Comparison of ENCODE assay signal across 8 cellular contexts in the genomic region with DNA sequence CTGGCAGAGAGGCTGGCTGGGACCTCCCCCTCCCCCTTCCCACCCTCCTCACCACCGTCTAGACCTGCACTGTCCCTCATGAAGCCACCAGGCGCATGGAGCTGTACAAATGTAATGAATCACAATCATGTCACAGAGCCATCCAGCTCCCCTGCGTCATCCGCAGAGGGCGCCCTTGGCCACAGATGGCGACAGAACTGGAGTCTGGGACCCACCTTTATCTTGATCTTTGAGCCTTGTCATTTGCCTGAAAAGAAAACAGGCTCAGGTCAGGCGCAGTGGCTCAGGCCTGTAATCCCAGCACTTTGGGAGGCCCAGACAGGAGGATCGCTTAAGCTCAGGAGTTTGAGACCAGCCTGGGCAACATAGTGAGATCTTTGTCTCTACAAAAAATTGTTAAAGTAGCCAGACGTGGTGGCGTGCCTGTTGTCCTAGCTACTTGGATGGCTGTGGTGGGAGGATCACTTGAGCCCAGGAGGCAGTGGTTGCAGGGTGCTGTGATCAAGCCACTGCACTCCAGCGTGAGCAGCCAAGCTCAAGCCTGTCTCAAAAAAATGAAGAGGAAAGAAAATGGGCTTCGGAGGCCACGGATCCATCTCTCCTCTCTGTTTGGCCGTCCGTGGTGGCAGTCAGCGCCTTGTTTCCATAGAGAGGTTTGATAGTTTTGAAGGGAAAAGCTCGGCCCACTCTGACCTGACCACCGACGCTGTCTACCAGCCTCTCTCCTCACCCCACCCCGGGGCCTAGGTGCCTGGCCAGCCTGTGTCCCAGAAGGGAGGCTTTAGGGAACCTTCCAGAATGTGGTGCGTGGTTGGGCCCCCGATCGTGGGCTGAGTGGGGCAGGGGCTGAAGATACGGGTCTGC. TPM values are rescaled to one million over a fixed set of nuclear protein-coding genes. Genes with fewer than 3 reads are reported as not detected.
DNase-seq lines count a peak whose midpoint lies in the region; ATAC-seq and TF ChIP-seq lines count a peak whose summit lies in the region.

No MANE protein-coding gene starts in this region.

- H3K9me3 ChIP-seq in cardiac muscle cell (ENCODE audit: low read depth) (no peaks in the 10 kb centered on the region), testis (no peaks in the 10 kb centered on the region)

- no peak for TF ChIP-seq POLR2A in testis (IDR thresholded peaks at IDR 0.05)

- no peaks in the 10 kb centered on the region for H3K27me3 ChIP-seq in cardiac muscle cell
- H3K27me3 ChIP-seq in testis: no peaks in the 10 kb centered on the region

- H3K27ac ChIP-seq in cardiac muscle cell (no peak overlapping the region), testis (no peak overlapping the region)

- H3K4me3 ChIP-seq in cardiac muscle cell: no peak overlapping the region
- no peak overlapping the region for H3K4me3 ChIP-seq in Jurkat, Clone E6-1 (ENCODE audit: low read length)
- H3K4me3 ChIP-seq in testis: no peak overlapping the region

- WGBS in testis, 2 donors: 88 to 92% methylated on average over 19 to 24 of the region's 24 CpGs

- intact Hi-C loops in Right ventricle myocardium inferior (cut with DNase I): no loop called here
- intact Hi-C loops in testis (cut with DNase I; ENCODE audit: low total_unique reads): no loop called here

- H3K36me3 ChIP-seq in cardiac muscle cell (no peaks in the 10 kb centered on the region), testis (ENCODE audit: low read depth, missing control alignments) (no peaks in the 10 kb centered on the region)

- peak in 1 of 2 donors; percentile 38 for DNase-seq in cardiac muscle cell (ENCODE audit: low read depth in 1 of 2, low spot score in 1 of 2)
- DNase-seq in Right ventricle myocardium inferior (ENCODE audit: missing footprints): no peak
- DNase-seq in Jurkat, Clone E6-1 (ENCODE audit: low read depth, low spot score): peak; percentile 73
- DNase-seq in RPMI7951 (ENCODE audit: low read depth): peak; percentile 51
- peak; percentile 57 for DNase-seq in dermis blood vessel endothelial cell
- peak; percentile 31 to 48 for DNase-seq in stimulated activated CD4-positive, alpha-beta T cell treated with anti-CD3 and anti-CD28 coated beads, Interleukin-15, amount 100 ng/mL, for 48 hours (ENCODE audit: low read depth in 2 of 2)
- DNase-seq in testis: no peak

- ATAC-seq in Right ventricle myocardium inferior (no peak), GM19397 (IDR thresholded peaks at IDR 0.05; ENCODE audit: unreplicated experiment) (no peak)

- H3K4me1 ChIP-seq in cardiac muscle cell (ENCODE audit: low read depth): peaks cover 10% of the 10 kb centered on the region
- H3K4me1 ChIP-seq in testis: peaks cover 17% of the 10 kb centered on the region

- TF ChIP-seq CTCF in cardiac muscle cell (IDR thresholded peaks at IDR 0.05; ENCODE audit: low read depth, low read length) (peak; percentile 22), testis (IDR thresholded peaks at IDR 0.05) (no peak)

RNA-seq across cellular contexts. Expression of a gene that starts 6.2 kb away (rescaled TPM):
- 7.9 and 10.3 TPM in 2 replicates for total RNA-seq in cardiac muscle cell
- 6.4 and 12.3 TPM in 2 replicates for polyA plus RNA-seq in cardiac muscle cell
- 5.5 TPM for total RNA-seq in Right ventricle myocardium inferior
- polyA plus RNA-seq in Jurkat, Clone E6-1 (2012; ENCODE audit: insufficient read depth, insufficient read length): 18.6 TPM
- total RNA-seq in RPMI7951 (2014; rRNA removed; shearing (Covaris generic)): 4.1 and 5.9 TPM in 2 replicates
- 1.3 and 1.9 TPM in 2 replicates for total RNA-seq in dermis blood vessel endothelial cell
- total RNA-seq in testis: 10 to 100 TPM; 19.1 to 50.6 TPM
- 21.3 TPM for polyA plus RNA-seq in testis (ENCODE audit: insufficient read depth, low read depth, low replicate concordance)

RNA-seq across cellular contexts. Expression of a gene that starts 18.4 kb away (rescaled TPM):
- total RNA-seq in cardiac muscle cell (64.4 and 83.1 TPM in 2 replicates), Right ventricle myocardium inferior (22.5 TPM), dermis blood vessel endothelial cell (48.8 and 58.4 TPM in 2 replicates), testis (10 to 100 TPM; 46.6 to 57.0 TPM)
- polyA plus RNA-seq in cardiac muscle cell (49.9 and 54.9 TPM in 2 replicates), testis (ENCODE audit: insufficient read depth, low read depth, low replicate concordance) (23.7 TPM)
- polyA plus RNA-seq in Jurkat, Clone E6-1 (2012; ENCODE audit: insufficient read depth, insufficient read length): 50.7 TPM
- total RNA-seq in RPMI7951 (2014; rRNA removed; shearing (Covaris generic)): 47.6 and 73.5 TPM in 2 replicates

RNA-seq across cellular contexts. Expression of a gene that starts 26.7 kb away (rescaled TPM):
- total RNA-seq in cardiac muscle cell (21.5 and 22.4 TPM in 2 replicates), Right ventricle myocardium inferior (10.0 TPM), dermis blood vessel endothelial cell (18.5 and 19.5 TPM in 2 replicates), testis (10 to 100 TPM; 52.5 to 56.7 TPM)
- polyA plus RNA-seq in cardiac muscle cell (22.8 and 25.9 TPM in 2 replicates), testis (ENCODE audit: insufficient read depth, low read depth, low replicate concordance) (98.3 TPM)
- polyA plus RNA-seq in Jurkat, Clone E6-1 (2012; ENCODE audit: insufficient read depth, insufficient read length): 27.3 TPM
- 44.7 and 58.5 TPM in 2 replicates for total RNA-seq in RPMI7951 (2014; rRNA removed; shearing (Covaris generic))

RNA-seq across cellular contexts. Expression of a gene that starts 38.6 kb away (rescaled TPM):
- total RNA-seq in cardiac muscle cell: 5.4 and 6.6 TPM in 2 replicates
- 8.1 and 8.4 TPM in 2 replicates for polyA plus RNA-seq in cardiac muscle cell
- 6.0 TPM for total RNA-seq in Right ventricle myocardium inferior
- polyA plus RNA-seq in Jurkat, Clone E6-1 (2012; ENCODE audit: insufficient read depth, insufficient read length): 22.1 TPM
- 13.7 and 16.2 TPM in 2 replicates for total RNA-seq in RPMI7951 (2014; rRNA removed; shearing (Covaris generic))
- total RNA-seq in dermis blood vessel endothelial cell: 14.1 and 14.8 TPM in 2 replicates
- total RNA-seq in testis: 10 to 100 TPM; 66.4 to 85.3 TPM
- 184 TPM for polyA plus RNA-seq in testis (ENCODE audit: insufficient read depth, low read depth, low replicate concordance)

Comparison
In these comparisons a context has a peak if more than half of its experiments do, and no peak if none do; other contexts are left out.
1. DNase-seq: peak in Jurkat, Clone E6-1 (single experiment), RPMI7951 (single experiment), dermis blood vessel endothelial cell (single experiment) and stimulated activated CD4-positive, alpha-beta T cell treated with anti-CD3 and anti-CD28 coated beads, Interleukin-15, amount 100 ng/mL, for 48 hours (2 of 2); none in Right ventricle myocardium inferior (single experiment) and testis (single experiment).